In the genomic region with DNA sequence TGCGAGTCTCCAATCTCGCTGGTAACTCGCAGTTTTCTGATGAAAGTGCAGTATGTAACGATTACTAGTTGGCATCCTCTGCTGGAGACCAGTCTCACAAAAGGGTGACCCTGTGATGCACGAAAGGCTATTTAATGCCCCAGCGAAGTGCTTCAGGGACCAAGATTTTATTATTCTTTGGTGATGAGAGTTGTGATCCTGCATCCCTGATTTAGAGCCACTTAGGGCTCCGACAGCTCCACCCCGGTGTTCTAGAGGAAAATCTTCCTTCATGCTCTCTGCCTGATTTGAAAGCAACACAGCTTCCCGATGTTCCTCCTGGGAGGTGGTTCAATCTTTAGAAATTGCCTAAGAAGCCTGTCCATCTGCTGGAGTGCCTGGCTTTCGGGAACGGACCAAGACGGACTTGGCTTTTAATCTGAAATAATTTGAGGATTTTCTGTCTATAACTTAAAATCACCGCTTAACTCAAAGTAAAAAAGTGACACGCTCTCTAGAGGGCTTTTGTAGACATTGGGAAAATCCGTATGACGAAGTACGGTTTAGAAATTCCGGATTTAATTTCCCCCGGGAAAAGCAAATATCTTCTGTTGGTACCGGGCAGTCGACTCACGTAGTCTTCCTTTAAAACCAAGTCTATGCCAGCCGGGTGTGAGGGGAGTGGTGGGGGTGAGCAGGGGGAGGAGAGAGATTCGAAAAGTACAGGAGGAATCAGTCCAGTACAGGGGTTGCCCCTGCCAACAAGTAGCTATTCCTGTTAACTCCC, we compare ENCODE assay signal across 8 cellular contexts. TPM values are rescaled to one million over a fixed set of nuclear protein-coding genes. Genes with fewer than 3 reads are reported as not detected.
DNase-seq lines count a peak whose midpoint lies in the region; ATAC-seq and TF ChIP-seq lines count a peak whose summit lies in the region.

No MANE protein-coding gene starts in this region.

- H4K20me1 ChIP-seq in SU-DHL-6 (ENCODE audit: low read depth, low read length): no peaks in the 10 kb centered on the region

- CTCF ChIA-PET in AG04449 (lab: Yijun Ruan, JAX): interaction anchor here (1.0 to 8.0 kb wide), 9 partner anchors 13 to 1093 kb away, joined by 3 to 65 read pairs (median 6); no protein-coding TSS in a partner anchor
- CTCF ChIA-PET in naive thymus-derived CD4-positive, alpha-beta T cell (lab: Charles Lee): no interaction called here

- no peak for TF ChIP-seq CTCF in AG04449 (IDR thresholded peaks at IDR 0.05; ENCODE audit: insufficient read depth, low read length, missing control alignments)
- no peak for TF ChIP-seq CTCF in SU-DHL-6 (IDR thresholded peaks at IDR 0.05; ENCODE audit: insufficient read depth, low read length, poor library complexity, severe bottlenecking)

- peak overlapping the region; percentile 31; the same call in 1 of the 2 replicates for H3K27ac ChIP-seq in SU-DHL-6 (ENCODE audit: low read depth, low read length)
- H3K27ac ChIP-seq in esophagus (ENCODE audit: low read depth in 2 of 2, low read length in 1 of 2): peak overlapping the region in 1 of 2 donors; percentile 38
- H3K27ac ChIP-seq in naive thymus-derived CD4-positive, alpha-beta T cell (ENCODE audit: low read depth, low read length): no peak overlapping the region

- POLR2A ChIA-PET in AG04449 (lab: Yijun Ruan, JAX): interaction anchor here (0.6 to 1.0 kb wide), 3 partner anchors 138 to 486 kb away, joined by 3 read pairs; no protein-coding TSS in a partner anchor
- POLR2A ChIA-PET in naive thymus-derived CD4-positive, alpha-beta T cell (lab: Charles Lee): no interaction called here

- WGBS in esophagus, 2 donors: 4 to 5% methylated on average over 24 of the region's 24 CpGs

- peaks cover 0 to 2% of the 10 kb centered on the region in 2 donors for H3K4me1 ChIP-seq in esophagus (ENCODE audit: control insufficient read depth in 2 of 2, insufficient read depth in 2 of 2, low read length in 1 of 2)
- H3K4me1 ChIP-seq in naive thymus-derived CD4-positive, alpha-beta T cell (ENCODE audit: control insufficient read depth in 2 of 2, insufficient read depth in 2 of 2, low read length in 2 of 2): peaks cover 3 to 10% of the 10 kb centered on the region in 2 donors

- no peak for ATAC-seq in naive thymus-derived CD4-positive, alpha-beta T cell
- ATAC-seq in GM21717 (IDR thresholded peaks at IDR 0.05; ENCODE audit: unreplicated experiment): no peak

- H3K36me3 ChIP-seq in SU-DHL-6 (ENCODE audit: low read length) (no peaks in the 10 kb centered on the region), esophagus (ENCODE audit: control insufficient read depth in 2 of 2, insufficient read depth in 2 of 2, low read length in 1 of 2) (no peaks in the 10 kb centered on the region)
- H3K36me3 ChIP-seq in naive thymus-derived CD4-positive, alpha-beta T cell (ENCODE audit: control insufficient read depth in 2 of 3, insufficient read depth in 3 of 3, low read length in 3 of 3): no peaks in the 10 kb centered on the region

- intact Hi-C loops in naive thymus-derived CD4-positive, alpha-beta T cell (cut with micrococcal nuclease): loop anchor here (2.0 to 10.0 kb wide), 9 partner anchors 307 to 1879 kb away; partner anchors contain the start of gene CBLB (in 2 of the 2)

- H3K9me3 Mint-ChIP-seq in naive thymus-derived CD4-positive, alpha-beta T cell: no peaks in the 10 kb centered on the region

- H3K9me2 ChIP-seq in SU-DHL-6 (replicated peaks; ENCODE audit: insufficient read depth, low read length): no peaks in the 10 kb centered on the region

- H3K9ac ChIP-seq in SU-DHL-6 (ENCODE audit: low read length): peak overlapping the region; percentile 81

- no peaks in the 10 kb centered on the region for H3K36me3 Mint-ChIP-seq in naive thymus-derived CD4-positive, alpha-beta T cell

- H3K27me3 ChIP-seq in SU-DHL-6 (ENCODE audit: low read length) (no peaks in the 10 kb centered on the region), esophagus (ENCODE audit: control insufficient read depth in 1 of 2, insufficient read depth in 2 of 2, low read length in 2 of 2) (no peaks in the 10 kb centered on the region)
- no peaks in the 10 kb centered on the region for H3K27me3 ChIP-seq in naive thymus-derived CD4-positive, alpha-beta T cell (ENCODE audit: control insufficient read depth in 2 of 2, insufficient read depth in 2 of 2, low read length in 2 of 2)

- peak overlapping the region; percentile 89 for H2AFZ ChIP-seq in SU-DHL-6 (ENCODE audit: low read depth, low read length, severe bottlenecking)

- H3K4me1 Mint-ChIP-seq in naive thymus-derived CD4-positive, alpha-beta T cell: peaks cover 22 to 39% (median 29%) of the 10 kb centered on the region in 7 donors

- peak overlapping the region; percentile 81 for H3K4me2 ChIP-seq in SU-DHL-6 (ENCODE audit: low read depth, low read length, poor library complexity, severe bottlenecking)

- H3K9me3 ChIP-seq in SU-DHL-6 (ENCODE audit: insufficient read depth, low read length): no peaks in the 10 kb centered on the region
- H3K9me3 ChIP-seq in esophagus (ENCODE audit: control insufficient read depth in 2 of 2, insufficient read depth in 1 of 2, low read depth in 1 of 2, low read length in 1 of 2): no peaks in the 10 kb centered on the region
- no peaks in the 10 kb centered on the region for H3K9me3 ChIP-seq in naive thymus-derived CD4-positive, alpha-beta T cell (ENCODE audit: control insufficient read depth in 2 of 3, low read length in 3 of 3)

- H3K79me2 ChIP-seq in SU-DHL-6 (ENCODE audit: insufficient read depth, low read length): peaks cover 24% of the 10 kb centered on the region

- DNase-seq in AG04449 (ENCODE audit: low read depth, low spot score) (no peak), H4 (ENCODE audit: low spot score) (peak; percentile 27), SIG-M5 (lab: John Stamatoyannopoulos, UW) (no peak)
- DNase-seq in naive thymus-derived CD4-positive, alpha-beta T cell: peak in 1 of 9 donors; percentile 18
- DNase-seq in activated CD4-positive, alpha-beta T cell treated with anti-CD3 and anti-CD28 coated beads, Interleukin-2, amount 50 U/mL, for 1 hour: no peak

- peak overlapping the region in 2 of 9 donors; percentile 37 to 90 for H3K27ac Mint-ChIP-seq in naive thymus-derived CD4-positive, alpha-beta T cell

- H3F3A ChIP-seq in SU-DHL-6 (ENCODE audit: insufficient read depth): peaks cover 32% of the 10 kb centered on the region

- H3K27me3 Mint-ChIP-seq in naive thymus-derived CD4-positive, alpha-beta T cell: peaks cover 16 to 36% (median 29%) of the 10 kb centered on the region in 5 donors

- peak overlapping the region; percentile 95 for H3K4me3 ChIP-seq in AG04449 (ENCODE audit: low read depth, low read length)
- peak overlapping the region; percentile 77 for H3K4me3 ChIP-seq in SU-DHL-6 (ENCODE audit: insufficient read depth, low read length, poor library complexity, severe bottlenecking)
- H3K4me3 ChIP-seq in esophagus (ENCODE audit: low read depth in 1 of 2, low read length in 2 of 2): peak overlapping the region; percentile 39 to 85
- H3K4me3 ChIP-seq in naive thymus-derived CD4-positive, alpha-beta T cell (ENCODE audit: low read length): peak overlapping the region; percentile 81

- peak overlapping the region; percentile 87 to 97 (median 92) for H3K4me3 Mint-ChIP-seq in naive thymus-derived CD4-positive, alpha-beta T cell

RNA-seq across cellular contexts. Expression of gene ALCAM, which starts 1.0 kb away (rescaled TPM):
- total RNA-seq in H4 (2014; rRNA removed; shearing (Covaris generic)): 78.1 and 88.4 TPM in 2 replicates
- 1 to 10 TPM; 3.3 to 5.4 TPM for polyA plus RNA-seq in esophagus
- 10 to 100 TPM in 1 of 5 experiments, 1 to 10 TPM in 4; 3.4 to 10.3 (median 4.4) TPM for total RNA-seq in naive thymus-derived CD4-positive, alpha-beta T cell
- 1 to 10 TPM in 1 of 2 donors, under 1 TPM in 1; 0.94 to 1.2 TPM for polyA plus RNA-seq in naive thymus-derived CD4-positive, alpha-beta T cell
